Comparison of ENCODE assay signal across 10 cellular contexts in genomic region chr1:31573261-31573660, GRCh38. TPM values are rescaled to one million over a fixed set of nuclear protein-coding genes. Genes with fewer than 3 reads are reported as not detected.
DNase-seq lines count a peak whose midpoint lies in the region; ATAC-seq and TF ChIP-seq lines count a peak whose summit lies in the region.
"Had no signal": no experiment of that assay in that cellular context is flagged by ENCODE, and none has a peak within 500 bp of the region (broad histone marks: within the 10 kb centered on the region; RNA-seq: fewer than 3 reads in every experiment).

No MANE protein-coding gene starts in this region.

- no peak overlapping the region for H3K23ac ChIP-seq in trophoblast cell (ENCODE audit: low read length)

- H3K14ac ChIP-seq in trophoblast cell (ENCODE audit: low read length): peak overlapping the region; percentile 68

- H4K20me1 ChIP-seq in fibroblast of lung (ENCODE audit: control insufficient read depth, extremely low read depth, insufficient read depth, low read length): no peaks in the 10 kb centered on the region

- H3K79me2 ChIP-seq in fibroblast of lung (ENCODE audit: control insufficient read depth, insufficient read depth, low read length): no peaks in the 10 kb centered on the region
- peaks cover 33% of the 10 kb centered on the region for H3K79me2 ChIP-seq in trophoblast cell (ENCODE audit: control insufficient read depth, insufficient read depth, low read length, poor library complexity)

- no CpG with 5 or more reads among the region's 8 CpGs for WGBS in trophoblast cell (ENCODE audit: extremely low coverage, insufficient coverage, insufficient read length)

- TF ChIP-seq CTCF in fibroblast of lung (conservative IDR thresholded peaks at IDR 0.05 in 1 of 2, IDR thresholded peaks at IDR 0.05 in 1 of 2; ENCODE audit: low read depth in 1 of 2, low read length in 2 of 2): no peak

- peak overlapping the region; percentile 90 for H2BK12ac ChIP-seq in trophoblast cell (ENCODE audit: low read length)

- peak overlapping the region; percentile 77 for H2BK120ac ChIP-seq in trophoblast cell (ENCODE audit: insufficient read depth, low read length, poor library complexity)

- peak overlapping the region; percentile 48 for H3K18ac ChIP-seq in trophoblast cell (ENCODE audit: low read length)

- peak overlapping the region; percentile 87 for H2AK5ac ChIP-seq in trophoblast cell (ENCODE audit: low read length)

- no peaks in the 10 kb centered on the region for H3K9me3 ChIP-seq in fibroblast of lung (ENCODE audit: control insufficient read depth, insufficient read depth, low read depth, low read length)
- H3K9me3 ChIP-seq in trophoblast cell (ENCODE audit: insufficient read depth, low read depth, low read length): no peaks in the 10 kb centered on the region

- H3K4me1 ChIP-seq in fibroblast of lung (ENCODE audit: control insufficient read depth, extremely low read depth, insufficient read depth, low read length): peaks cover 42% of the 10 kb centered on the region
- peaks cover 53 to 74% of the 10 kb centered on the region in 2 experiments for H3K4me1 ChIP-seq in trophoblast cell (ENCODE audit: control insufficient read depth in 1 of 2, insufficient read depth in 2 of 2, low read length in 2 of 2)

- intact Hi-C loops in cardiac septum (cut with DNase I): loop anchor here (10.0 kb wide), 1 partner anchor 362 kb away; the partner anchor contains the start of gene PTP4A2
- intact Hi-C loops in Right ventricle myocardium inferior (cut with DNase I): no loop called here

- ATAC-seq in Right ventricle myocardium inferior (no peak), esophagus mucosa (no peak)

- H3K79me1 ChIP-seq in trophoblast cell (ENCODE audit: low read length): peaks cover 67% of the 10 kb centered on the region

- H3K27me3 ChIP-seq in fibroblast of lung (ENCODE audit: control insufficient read depth, insufficient read depth, low read length): no peaks in the 10 kb centered on the region
- H3K27me3 ChIP-seq in trophoblast cell (ENCODE audit: insufficient read depth, low read length): no peaks in the 10 kb centered on the region

- H3K4me3 ChIP-seq in fibroblast of lung (replicated peaks in 1 of 4; ENCODE audit: control extremely low read depth in 1 of 4, insufficient read depth in 1 of 4, low read depth in 3 of 4, low read length in 4 of 4) (no peak overlapping the region), trophoblast cell (ENCODE audit: low read depth, low read length) (no peak overlapping the region)

- peak overlapping the region; percentile 4 for H3K9ac ChIP-seq in fibroblast of lung (ENCODE audit: insufficient read depth, low read length)
- no peak overlapping the region for H3K9ac ChIP-seq in trophoblast cell (ENCODE audit: low read length)

- H4K8ac ChIP-seq in trophoblast cell (ENCODE audit: low read depth, low read length): peak overlapping the region; percentile 58

- H3K36me3 ChIP-seq in fibroblast of lung (ENCODE audit: control insufficient read depth, insufficient read depth, low read length) (no peaks in the 10 kb centered on the region), trophoblast cell (ENCODE audit: control insufficient read depth in 1 of 2, insufficient read depth in 2 of 2, low read length in 2 of 2) (no peaks in the 10 kb centered on the region)

- H2BK5ac ChIP-seq in trophoblast cell (ENCODE audit: low read depth, low read length, poor library complexity): peak overlapping the region; percentile 90

- H3K4ac ChIP-seq in trophoblast cell (ENCODE audit: low read depth, low read length): peak overlapping the region; percentile 56

- H2AFZ ChIP-seq in fibroblast of lung (ENCODE audit: low read length) (no peak overlapping the region), trophoblast cell (ENCODE audit: insufficient read depth, low read length, poor library complexity) (peak overlapping the region; percentile 38)

- peak overlapping the region; percentile 91 for H4K91ac ChIP-seq in trophoblast cell (ENCODE audit: low read depth, low read length)

- peak; percentile 65 for DNase-seq in cardiac septum (ENCODE audit: low spot score)
- no peak for DNase-seq in Right ventricle myocardium inferior (ENCODE audit: missing footprints)
- DNase-seq in fibroblast of lung (ENCODE audit: low read depth in 2 of 2): no peak
- DNase-seq in trophoblast cell: no peak
- peak; percentile 36 for DNase-seq in ureter (ENCODE audit: low spot score)
- DNase-seq in NCI-H774 (lab: John Stamatoyannopoulos, UW): no peak
- DNase-seq in NCI-H2196 (lab: John Stamatoyannopoulos, UW; ENCODE audit: unreplicated experiment): no peak

- no peak overlapping the region for H4K12ac ChIP-seq in trophoblast cell (ENCODE audit: low read depth, low read length)

- H3K4me2 ChIP-seq in fibroblast of lung (ENCODE audit: extremely low read depth, insufficient read depth, low read length): no peak overlapping the region
- H3K4me2 ChIP-seq in trophoblast cell (ENCODE audit: low read length): no peak overlapping the region

- H3K27ac ChIP-seq in fibroblast of lung (ENCODE audit: insufficient read depth, low read length) (peak overlapping the region; percentile 59), trophoblast cell (ENCODE audit: low read depth, low read length) (peak overlapping the region; percentile 75)

RNA-seq across cellular contexts. Expression of gene TINAGL1, which starts 3.1 kb away (rescaled TPM):
- 180 TPM for total RNA-seq in cardiac septum
- 273 TPM for total RNA-seq in Right ventricle myocardium inferior
- total RNA-seq in fibroblast of lung: 3.0 and 3.3 TPM in 2 replicates
- polyA plus RNA-seq in fibroblast of lung: 2.8 and 92.5 TPM in 2 replicates
- 3.4 and 96.4 TPM in 2 replicates for polyA plus RNA-seq in fibroblast of lung (2012)
- polyA minus RNA-seq in fibroblast of lung (ENCODE audit: low replicate concordance): 7.9 and 131 TPM in 2 replicates
- polyA plus RNA-seq in trophoblast cell (2013): 434 and 470 TPM in 2 replicates
- 218 TPM for total RNA-seq in ureter
- 15.9 TPM for total RNA-seq in esophagus mucosa

RNA-seq across cellular contexts. Expression of gene HCRTR1, which starts 44.2 kb away (rescaled TPM):
- total RNA-seq in cardiac septum (not detected), Right ventricle myocardium inferior (0.49 TPM), fibroblast of lung (not detected in 2 replicates), ureter (not detected), esophagus mucosa (not detected)
- not detected in 2 replicates for polyA plus RNA-seq in fibroblast of lung
- polyA plus RNA-seq in fibroblast of lung (2012): not detected in 2 replicates
- not detected in 2 replicates for polyA minus RNA-seq in fibroblast of lung (ENCODE audit: low replicate concordance)
- 1.4 and 1.5 TPM in 2 replicates for polyA plus RNA-seq in trophoblast cell (2013)
- total RNA-seq: M059J, renal cortical epithelial cell had no signal

Comparison
In these comparisons a context has a peak if more than half of its experiments do, and no peak if none do; other contexts are left out.
1. DNase-seq: peak in cardiac septum (single experiment) and ureter (single experiment); none in Right ventricle myocardium inferior (single experiment), fibroblast of lung (0 of 2), trophoblast cell (0 of 2), NCI-H774 (single experiment) and NCI-H2196 (single experiment).
2. RNA of gene TINAGL1, which starts 3.1 kb away (total RNA-seq): 273 TPM in Right ventricle myocardium inferior (single experiment), 218 TPM in ureter (single experiment) and 180 TPM in cardiac septum (single experiment); 15.9 TPM in esophagus mucosa (single experiment) and 3.0 to 3.3 TPM in fibroblast of lung; every median in the first group is over 10 times any median in the second.